Comparison of ENCODE assay signal across 1 cellular context in the genomic region with DNA sequence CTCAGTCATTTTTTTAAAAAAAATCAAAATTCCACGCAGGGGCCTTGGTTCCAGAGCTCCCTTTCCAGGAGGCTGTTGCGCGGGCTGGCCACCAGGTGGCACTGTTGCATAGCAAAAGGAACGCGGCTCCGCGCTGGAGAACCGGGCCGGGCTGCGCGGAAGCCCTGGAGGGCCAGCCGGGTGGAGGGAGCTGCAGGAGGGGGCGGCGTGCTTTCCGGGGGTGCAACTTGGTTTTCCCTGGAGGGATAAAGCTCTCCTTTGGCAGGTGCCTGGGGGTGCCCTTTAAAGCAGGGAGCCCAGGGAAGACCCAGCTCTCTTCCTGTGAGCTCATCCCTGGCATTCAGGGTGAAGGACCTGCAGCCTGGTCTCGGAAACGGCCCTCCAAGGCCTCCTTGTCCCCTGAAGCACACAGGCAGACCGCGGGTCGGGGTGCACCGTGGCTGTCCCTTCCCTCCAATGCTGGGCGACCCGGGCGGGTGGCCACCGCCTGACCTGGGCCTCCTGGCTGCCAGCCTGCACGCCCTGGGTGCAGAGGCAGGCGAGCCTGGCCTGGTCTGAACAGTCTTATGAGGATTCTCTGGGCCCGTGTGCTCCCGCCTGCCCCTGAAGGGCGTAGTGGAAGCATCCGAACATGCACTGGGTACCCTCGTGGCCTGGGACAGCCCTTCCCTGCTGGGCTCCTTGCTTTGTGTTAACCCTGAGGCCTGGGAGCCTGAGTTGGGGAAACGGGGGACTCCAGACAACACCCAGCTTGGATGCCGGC.
TF ChIP-seq lines count a peak whose summit lies in the region.

No MANE protein-coding gene starts in this region.

TF ChIP-seq in WTC11, 78 proteins besides CTCF, POLR2A, EP300 and RAD21 (continued from another document and continues in another):
- no peak for TF ChIP-seq MLX (CRISPR knock-in tag; IDR thresholded peaks at IDR 0.05)
- TF ChIP-seq RELA (CRISPR knock-in tag; IDR thresholded peaks at IDR 0.05; ENCODE audit: borderline replicate concordance): no peak
- no peak for TF ChIP-seq USF2 (CRISPR knock-in tag; IDR thresholded peaks at IDR 0.05)
- peak; percentile 21; the same call in 1 of the 2 replicates for TF ChIP-seq FOXK1 (CRISPR knock-in tag; IDR thresholded peaks at IDR 0.05)
- TF ChIP-seq PRDM15 (CRISPR knock-in tag; IDR thresholded peaks at IDR 0.05): peak; percentile 79
- TF ChIP-seq, protein P1, sequence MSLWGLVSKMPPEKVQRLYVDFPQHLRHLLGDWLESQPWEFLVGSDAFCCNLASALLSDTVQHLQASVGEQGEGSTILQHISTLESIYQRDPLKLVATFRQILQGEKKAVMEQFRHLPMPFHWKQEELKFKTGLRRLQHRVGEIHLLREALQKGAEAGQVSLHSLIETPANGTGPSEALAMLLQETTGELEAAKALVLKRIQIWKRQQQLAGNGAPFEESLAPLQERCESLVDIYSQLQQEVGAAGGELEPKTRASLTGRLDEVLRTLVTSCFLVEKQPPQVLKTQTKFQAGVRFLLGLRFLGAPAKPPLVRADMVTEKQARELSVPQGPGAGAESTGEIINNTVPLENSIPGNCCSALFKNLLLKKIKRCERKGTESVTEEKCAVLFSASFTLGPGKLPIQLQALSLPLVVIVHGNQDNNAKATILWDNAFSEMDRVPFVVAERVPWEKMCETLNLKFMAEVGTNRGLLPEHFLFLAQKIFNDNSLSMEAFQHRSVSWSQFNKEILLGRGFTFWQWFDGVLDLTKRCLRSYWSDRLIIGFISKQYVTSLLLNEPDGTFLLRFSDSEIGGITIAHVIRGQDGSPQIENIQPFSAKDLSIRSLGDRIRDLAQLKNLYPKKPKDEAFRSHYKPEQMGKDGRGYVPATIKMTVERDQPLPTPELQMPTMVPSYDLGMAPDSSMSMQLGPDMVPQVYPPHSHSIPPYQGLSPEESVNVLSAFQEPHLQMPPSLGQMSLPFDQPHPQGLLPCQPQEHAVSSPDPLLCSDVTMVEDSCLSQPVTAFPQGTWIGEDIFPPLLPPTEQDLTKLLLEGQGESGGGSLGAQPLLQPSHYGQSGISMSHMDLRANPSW (CRISPR knock-in tag; conservative IDR thresholded peaks at IDR 0.05; ENCODE audit: low read depth): no peak
- no peak for TF ChIP-seq SP1 (CRISPR knock-in tag; conservative IDR thresholded peaks at IDR 0.05)
- no peak for TF ChIP-seq JUN (CRISPR knock-in tag; IDR thresholded peaks at IDR 0.05)
- no peak for TF ChIP-seq TP53 (CRISPR knock-in tag; IDR thresholded peaks at IDR 0.05)
- no peak for TF ChIP-seq NR3C1 (CRISPR knock-in tag; conservative IDR thresholded peaks at IDR 0.05; ENCODE audit: low read depth)
- TF ChIP-seq FOXJ3 (CRISPR knock-in tag; IDR thresholded peaks at IDR 0.05; ENCODE audit: borderline replicate concordance): no peak
- no peak for TF ChIP-seq EMX1 (CRISPR knock-in tag; IDR thresholded peaks at IDR 0.05)
- TF ChIP-seq FOXP4 (CRISPR knock-in tag; IDR thresholded peaks at IDR 0.05): 0 out of 2 replicates have a peak, but pooled peaks have one; percentile 12
- no peak for TF ChIP-seq ZNF671 (CRISPR knock-in tag; IDR thresholded peaks at IDR 0.05)
- no peak for TF ChIP-seq ARID4B (CRISPR knock-in tag; IDR thresholded peaks at IDR 0.05; ENCODE audit: borderline replicate concordance)
- no peak for TF ChIP-seq TEAD1 (CRISPR knock-in tag; IDR thresholded peaks at IDR 0.05)
- TF ChIP-seq GRHL2 (CRISPR knock-in tag; IDR thresholded peaks at IDR 0.05; ENCODE audit: insufficient replicate concordance, severe bottlenecking): no peak
- 0 out of 2 replicates have a peak, but pooled peaks have one; percentile 17 for TF ChIP-seq ZNF423 (CRISPR knock-in tag; IDR thresholded peaks at IDR 0.05)
- TF ChIP-seq ZNF138 (CRISPR knock-in tag; conservative IDR thresholded peaks at IDR 0.05): no peak
- TF ChIP-seq CREB1 (CRISPR knock-in tag; IDR thresholded peaks at IDR 0.05): no peak
- TF ChIP-seq ELF4 (CRISPR knock-in tag; IDR thresholded peaks at IDR 0.05; ENCODE audit: low read depth): no peak
- TF ChIP-seq SOX15 (CRISPR knock-in tag; IDR thresholded peaks at IDR 0.05): no peak
- TF ChIP-seq, protein P2, sequence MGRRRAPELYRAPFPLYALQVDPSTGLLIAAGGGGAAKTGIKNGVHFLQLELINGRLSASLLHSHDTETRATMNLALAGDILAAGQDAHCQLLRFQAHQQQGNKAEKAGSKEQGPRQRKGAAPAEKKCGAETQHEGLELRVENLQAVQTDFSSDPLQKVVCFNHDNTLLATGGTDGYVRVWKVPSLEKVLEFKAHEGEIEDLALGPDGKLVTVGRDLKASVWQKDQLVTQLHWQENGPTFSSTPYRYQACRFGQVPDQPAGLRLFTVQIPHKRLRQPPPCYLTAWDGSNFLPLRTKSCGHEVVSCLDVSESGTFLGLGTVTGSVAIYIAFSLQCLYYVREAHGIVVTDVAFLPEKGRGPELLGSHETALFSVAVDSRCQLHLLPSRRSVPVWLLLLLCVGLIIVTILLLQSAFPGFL (CRISPR knock-in tag; IDR thresholded peaks at IDR 0.05; ENCODE audit: borderline replicate concordance): no peak
- TF ChIP-seq GTF2I (CRISPR knock-in tag; conservative IDR thresholded peaks at IDR 0.05): no peak
- TF ChIP-seq ZNF425 (CRISPR knock-in tag; conservative IDR thresholded peaks at IDR 0.05): no peak
- TF ChIP-seq NR2C2 (CRISPR knock-in tag; IDR thresholded peaks at IDR 0.05): no peak
- no peak for TF ChIP-seq NFE2L1 (CRISPR knock-in tag; IDR thresholded peaks at IDR 0.05)
- TF ChIP-seq HMGXB4 (CRISPR knock-in tag; IDR thresholded peaks at IDR 0.05): peak; percentile 45; the same call in 1 of the 2 replicates
- peak; percentile 31; the same call in 1 of the 2 replicates for TF ChIP-seq ETV6 (CRISPR knock-in tag; IDR thresholded peaks at IDR 0.05)
- no peak for TF ChIP-seq ZNF396 (CRISPR knock-in tag; IDR thresholded peaks at IDR 0.05; ENCODE audit: borderline replicate concordance)
- TF ChIP-seq GABPB1 (CRISPR knock-in tag; IDR thresholded peaks at IDR 0.05): 0 out of 2 replicates have a peak, but pooled peaks have one; percentile 23
